1 cellular context compared by ENCODE assay signal in genomic region chr15:79170256-79170664, GRCh38.
TF ChIP-seq lines count a peak whose summit lies in the region.

No MANE protein-coding gene starts in this region.

TF ChIP-seq in SK-N-SH, 30 proteins besides CTCF, POLR2A, EP300 and RAD21 (continued from another document):
- TF ChIP-seq REST (IDR thresholded peaks at IDR 0.05; ENCODE audit: low read depth, low read length) = no peak
- peak; percentile 94 for TF ChIP-seq GATA2 (CRISPR knock-in tag; IDR thresholded peaks at IDR 0.05)
- TF ChIP-seq NRF1 (IDR thresholded peaks at IDR 0.05; ENCODE audit: low read depth, low read length) = no peak
- no peak for TF ChIP-seq YY1 (IDR thresholded peaks at IDR 0.05; ENCODE audit: low read depth)
- no peak for TF ChIP-seq USF1 (IDR thresholded peaks at IDR 0.05; ENCODE audit: borderline replicate concordance, low read depth)
- TF ChIP-seq ELF1 (IDR thresholded peaks at IDR 0.05) = no peak
- no peak for TF ChIP-seq TEAD4 (IDR thresholded peaks at IDR 0.05; ENCODE audit: borderline replicate concordance, insufficient read depth)
- TF ChIP-seq TCF12 (IDR thresholded peaks at IDR 0.05) = peak; percentile 76
